Comparison of ENCODE assay signal across 19 cellular contexts in the genomic region with DNA sequence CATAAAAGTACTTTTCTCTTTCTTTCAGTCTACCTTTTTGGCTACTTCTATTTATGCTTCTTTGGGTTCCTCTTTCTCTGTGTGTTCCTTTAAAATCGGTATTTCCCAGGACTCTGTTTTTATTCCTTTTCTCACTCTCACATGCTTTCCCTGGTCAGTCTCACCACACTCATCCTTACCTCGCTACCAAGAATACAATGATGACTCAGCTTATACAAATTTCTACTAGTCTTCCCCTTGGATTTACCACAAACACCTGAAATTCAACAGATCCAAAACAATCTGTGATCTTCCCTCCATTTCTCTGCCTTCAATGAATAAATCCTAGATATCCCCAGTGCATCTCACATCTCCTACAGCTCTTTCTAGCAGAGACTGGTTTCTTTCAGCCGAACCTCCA. TPM values are rescaled to one million over a fixed set of nuclear protein-coding genes. Genes with fewer than 3 reads are reported as not detected.
A peak's percentile ranks its signal among the peaks of the same experiment; 100 is the strongest.
DNase-seq lines count a peak whose midpoint lies in the region; ATAC-seq, FAIRE-seq and TF ChIP-seq lines count a peak whose summit lies in the region.
"Had no signal": no experiment of that assay in that cellular context is flagged by ENCODE, and none has a peak within 500 bp of the region (broad histone marks: within the 10 kb centered on the region; RNA-seq: fewer than 3 reads in every experiment).

No MANE protein-coding gene starts in this region.

- no peak overlapping the region for H3K4me3 ChIP-seq in bronchial epithelial cell (ENCODE audit: low read depth, low read length)
- no peak overlapping the region for H3K4me3 ChIP-seq in SJCRH30
- H3K4me3 ChIP-seq in small intestine (ENCODE audit: low read depth in 1 of 2, low read length in 2 of 2), result no peak overlapping the region
- H3K4me3 ChIP-seq: BLaER1 treated with 17β-estradiol and CSF1 and Interleukin-3, amounts not matched to agents 10 nM and 100 nM had no signal

- H3K36me3 Mint-ChIP-seq in activated T-cell treated with anti-CD3 and anti-CD28 coated beads, Interleukin-2, amount 50 U/mL, for 72 hours (ENCODE audit: insufficient read depth in 2 of 2), result peaks cover 6 to 12% of the 10 kb centered on the region in 2 donors
- peaks cover 42% of the 10 kb centered on the region for H3K36me3 Mint-ChIP-seq in progenitor cell of endocrine pancreas (ENCODE audit: insufficient read depth)
- H3K36me3 Mint-ChIP-seq in activated CD4-positive, alpha-beta T cell treated with anti-CD3 and anti-CD28 coated beads for 36 hours (ENCODE audit: low read depth), result peaks cover 35% of the 10 kb centered on the region

- no peaks in the 10 kb centered on the region for H3K9me3 Mint-ChIP-seq in activated T-cell treated with anti-CD3 and anti-CD28 coated beads, Interleukin-2, amount 50 U/mL, for 72 hours
- H3K9me3 Mint-ChIP-seq in progenitor cell of endocrine pancreas (ENCODE audit: low read depth), result no peaks in the 10 kb centered on the region
- H3K9me3 Mint-ChIP-seq in activated CD4-positive, alpha-beta T cell treated with anti-CD3 and anti-CD28 coated beads for 36 hours (ENCODE audit: low read depth), result no peaks in the 10 kb centered on the region

- H3K36me3 ChIP-seq in bronchial epithelial cell (ENCODE audit: control insufficient read depth, insufficient read depth, low read length) (peaks cover 13% of the 10 kb centered on the region), SJCRH30 (peaks cover 48% of the 10 kb centered on the region), small intestine (ENCODE audit: control insufficient read depth in 2 of 2, insufficient read depth in 2 of 2, low read length in 2 of 2) (peaks cover 9 to 13% of the 10 kb centered on the region in 2 donors)

- intact Hi-C loops in activated CD4-positive, alpha-beta T cell treated with anti-CD3 and anti-CD28 coated beads for 36 hours (cut with DNase I, micrococcal nuclease), result no loop called here

- peak overlapping the region; percentile 2 for H3K27ac Mint-ChIP-seq in activated T-cell treated with anti-CD3 and anti-CD28 coated beads, Interleukin-2, amount 50 U/mL, for 72 hours
- peak overlapping the region; percentile 3 for H3K27ac Mint-ChIP-seq in progenitor cell of endocrine pancreas
- H3K27ac Mint-ChIP-seq in activated CD4-positive, alpha-beta T cell treated with anti-CD3 and anti-CD28 coated beads for 36 hours, result no peak overlapping the region

- no peaks in the 10 kb centered on the region for H3K9me3 ChIP-seq in SJCRH30 (replicated peaks)
- no peaks in the 10 kb centered on the region for H3K9me3 ChIP-seq in small intestine (ENCODE audit: control insufficient read depth, low read depth)
- H3K9me3 ChIP-seq: BLaER1 treated with 17β-estradiol and CSF1 and Interleukin-3, amounts not matched to agents 10 nM and 100 nM had no signal

- DNase-seq in activated T-cell treated with anti-CD3 and anti-CD28 coated beads, Interleukin-2, amount 50 U/mL, for 72 hours, result no peak
- no peak for DNase-seq in activated T-cell treated with anti-CD3 and anti-CD28 coated beads for 4 hours
- peak; percentile 61 for DNase-seq in HT1080 (ENCODE audit: low read depth)
- DNase-seq in bronchial epithelial cell (ENCODE audit: low read depth), result peak; percentile 4
- DNase-seq in progenitor cell of endocrine pancreas (ENCODE audit: low spot score, unreplicated experiment), result no peak
- no peak for DNase-seq in SJCRH30
- no peak for DNase-seq in small intestine
- no peak for DNase-seq in activated CD4-positive, alpha-beta T cell treated with anti-CD3 and anti-CD28 coated beads for 36 hours
- DNase-seq: COR-L47, DMS153, H7, MV-4-11, NCI-H1417, NCI-H187 treated with DMSO at 0.1 percent for 48 hours, NCI-H345, NCI-H69, SHP77 had no signal

- TF ChIP-seq CTCF in bronchial epithelial cell (IDR thresholded peaks at IDR 0.05; ENCODE audit: insufficient read depth, low read length, severe bottlenecking) (no peak), progenitor cell of endocrine pancreas (IDR thresholded peaks at IDR 0.05; ENCODE audit: unreplicated experiment) (no peak)

- POLR2A ChIA-PET in activated CD4-positive, alpha-beta T cell treated with anti-CD3 and anti-CD28 coated beads for 36 hours (lab: Charles Lee), result no interaction called here

- H3K4me1 Mint-ChIP-seq in activated T-cell treated with anti-CD3 and anti-CD28 coated beads, Interleukin-2, amount 50 U/mL, for 72 hours (ENCODE audit: low read depth), result peaks cover 4% of the 10 kb centered on the region
- H3K4me1 Mint-ChIP-seq in progenitor cell of endocrine pancreas (ENCODE audit: low read depth), result no peaks in the 10 kb centered on the region
- peaks cover 7% of the 10 kb centered on the region for H3K4me1 Mint-ChIP-seq in activated CD4-positive, alpha-beta T cell treated with anti-CD3 and anti-CD28 coated beads for 36 hours

- CTCF ChIA-PET in activated CD4-positive, alpha-beta T cell treated with anti-CD3 and anti-CD28 coated beads for 36 hours (lab: Charles Lee), result no interaction called here

- H3K27me3 Mint-ChIP-seq in activated T-cell treated with anti-CD3 and anti-CD28 coated beads, Interleukin-2, amount 50 U/mL, for 72 hours (ENCODE audit: low read depth), result no peaks in the 10 kb centered on the region
- H3K27me3 Mint-ChIP-seq in progenitor cell of endocrine pancreas, result no peaks in the 10 kb centered on the region
- H3K27me3 Mint-ChIP-seq in activated CD4-positive, alpha-beta T cell treated with anti-CD3 and anti-CD28 coated beads for 36 hours, result no peaks in the 10 kb centered on the region

- FAIRE-seq in bronchial epithelial cell (lab: Jason Lieb, UNC) (peak; percentile 23), small intestine (lab: Jason Lieb, UNC) (no peak)

- H3K4me3 Mint-ChIP-seq in activated T-cell treated with anti-CD3 and anti-CD28 coated beads, Interleukin-2, amount 50 U/mL, for 72 hours, result no peak overlapping the region
- no peak overlapping the region for H3K4me3 Mint-ChIP-seq in progenitor cell of endocrine pancreas (ENCODE audit: low read depth)
- no peak overlapping the region for H3K4me3 Mint-ChIP-seq in activated CD4-positive, alpha-beta T cell treated with anti-CD3 and anti-CD28 coated beads for 36 hours

- H3K4me1 ChIP-seq in SJCRH30 (no peaks in the 10 kb centered on the region), small intestine (ENCODE audit: control insufficient read depth in 2 of 2, insufficient read depth in 1 of 2, low read depth in 1 of 2, low read length in 1 of 2) (no peaks in the 10 kb centered on the region)

- no peaks in the 10 kb centered on the region for H3K27me3 ChIP-seq in bronchial epithelial cell (ENCODE audit: control insufficient read depth, insufficient read depth, low read length)
- H3K27me3 ChIP-seq in SJCRH30, result no peaks in the 10 kb centered on the region
- no peaks in the 10 kb centered on the region for H3K27me3 ChIP-seq in small intestine (ENCODE audit: control insufficient read depth in 2 of 2, insufficient read depth in 2 of 2, low read length in 2 of 2)
- H3K27me3 ChIP-seq: BLaER1 treated with 17β-estradiol and CSF1 and Interleukin-3, amounts not matched to agents 10 nM and 100 nM had no signal

- WGBS in small intestine, 3 donors, result 92 to 96% (median 96%) methylated on average over 3 of the region's 3 CpGs

- H3K27ac ChIP-seq in SJCRH30, result no peak overlapping the region
- no peak overlapping the region for H3K27ac ChIP-seq in small intestine (ENCODE audit: low read depth in 1 of 2, low read length in 1 of 2)
- H3K27ac ChIP-seq: 22Rv1; BLaER1 treated with 17β-estradiol and CSF1 and Interleukin-3, amounts not matched to agents 10 nM and 100 nM had no signal

- no peak for ATAC-seq in activated T-cell treated with anti-CD3 and anti-CD28 coated beads, Interleukin-2, amount 50 U/mL, for 72 hours (replicated peaks in 1 of 2)
- ATAC-seq in activated CD4-positive, alpha-beta T cell treated with anti-CD3 and anti-CD28 coated beads for 36 hours, result no peak

RNA-seq across cellular contexts. Expression of gene TUBGCP4, which starts 52.9 kb away (rescaled TPM):
- 10 to 100 TPM; 28.0 to 28.7 TPM for total RNA-seq in activated T-cell treated with anti-CD3 and anti-CD28 coated beads, Interleukin-2, amount 50 U/mL, for 72 hours
- 19.3 and 23.4 TPM in 2 replicates for total RNA-seq in HT1080 (2014; rRNA removed; shearing (Covaris generic))
- polyA plus RNA-seq in HT1080 (2015; cell fraction: cytosol; rRNA removed), result 17.9 and 24.9 TPM in 2 replicates
- 35.1 and 37.8 TPM in 2 replicates for polyA plus RNA-seq in HT1080 (2015; cell fraction: nucleus; rRNA removed)
- total RNA-seq in bronchial epithelial cell (13.7 and 17.4 TPM in 2 replicates), progenitor cell of endocrine pancreas (39.0 and 41.9 TPM in 2 replicates)
- total RNA-seq in SJCRH30 (2014; rRNA removed; shearing (Covaris generic)), result 16.2 and 20.3 TPM in 2 replicates
- polyA plus RNA-seq in small intestine, result 1 to 10 TPM; 3.2 to 7.9 (median 4.2) TPM
- 10 to 100 TPM; 43.6 to 44.0 TPM for total RNA-seq in activated CD4-positive, alpha-beta T cell treated with anti-CD3 and anti-CD28 coated beads for 36 hours

RNA-seq across cellular contexts. Expression of gene ZSCAN29, which starts 53.0 kb away (rescaled TPM):
- 10 to 100 TPM; 42.0 to 44.8 TPM for total RNA-seq in activated T-cell treated with anti-CD3 and anti-CD28 coated beads, Interleukin-2, amount 50 U/mL, for 72 hours
- 17.9 and 23.0 TPM in 2 replicates for total RNA-seq in HT1080 (2014; rRNA removed; shearing (Covaris generic))
- polyA plus RNA-seq in HT1080 (2015; cell fraction: cytosol; rRNA removed), result 6.2 and 10.4 TPM in 2 replicates
- polyA plus RNA-seq in HT1080 (2015; cell fraction: nucleus; rRNA removed), result 15.0 and 17.4 TPM in 2 replicates
- total RNA-seq in bronchial epithelial cell (32.9 and 36.6 TPM in 2 replicates), progenitor cell of endocrine pancreas (71.2 and 73.8 TPM in 2 replicates)
- 27.8 and 30.8 TPM in 2 replicates for total RNA-seq in SJCRH30 (2014; rRNA removed; shearing (Covaris generic))
- 1 to 10 TPM; 7.0 to 9.2 (median 7.6) TPM for polyA plus RNA-seq in small intestine
- total RNA-seq in activated CD4-positive, alpha-beta T cell treated with anti-CD3 and anti-CD28 coated beads for 36 hours, result 10 to 100 TPM; 20.8 to 26.4 TPM

Comparison
In these comparisons a context has a peak if more than half of its experiments do, and no peak if none do; other contexts are left out.
1. DNase-seq: peak in HT1080 (single experiment) and bronchial epithelial cell (single experiment); none in activated T-cell treated with anti-CD3 and anti-CD28 coated beads, Interleukin-2, amount 50 U/mL, for 72 hours (0 of 2), activated T-cell treated with anti-CD3 and anti-CD28 coated beads for 4 hours (single experiment), progenitor cell of endocrine pancreas (single experiment), SJCRH30 (0 of 2), small intestine (single experiment) and activated CD4-positive, alpha-beta T cell treated with anti-CD3 and anti-CD28 coated beads for 36 hours (single experiment).